8 cellular contexts compared by ENCODE assay signal in genomic region chr1:37486680-37487618, GRCh38. TPM values are rescaled to one million over a fixed set of nuclear protein-coding genes. Genes with fewer than 3 reads are reported as not detected.
DNase-seq lines count a peak whose midpoint lies in the region; ATAC-seq and TF ChIP-seq lines count a peak whose summit lies in the region.

No MANE protein-coding gene starts in this region.

- H3K4me2 ChIP-seq in PC-9, result 0 out of 2 replicates have a peak overlapping the region, but pooled peaks have one; percentile 1

- DNase-seq in COLO668 (lab: John Stamatoyannopoulos, UW; ENCODE audit: unreplicated experiment) (peak; percentile 80), HFFc6 (peak; percentile 59), PC-9 (peak; percentile 53 to 84), fibroblast of gingiva (ENCODE audit: low read depth) (peak; percentile 70), superior temporal gyrus (ENCODE audit: extremely low spot score) (peak; percentile 79), cerebellar nuclear complex (lab: John Stamatoyannopoulos, UW) (no peak)
- DNase-seq in activated T-helper 1 cell treated with anti-CD3 and anti-CD28 coated beads, Interleukin-12 subunit alpha, Interleukin-12 subunit beta, Interleukin-2, Interleukin-4 antibody, amounts not matched to agents 30 ng/mL and 10 ng/mL and 1 ng/mL, durations not matched to agents 14 hours and 24 hours and 36 hours (ENCODE audit: low spot score), result peak; percentile 63
- peak; percentile 82 for DNase-seq in natural killer cell treated with Interleukin-12 subunit alpha and Interleukin-12 subunit beta and Interleukin-15 and Interleukin-18, amount 100 ng/mL, for 72 hours (ENCODE audit: low spot score)

- H3K4me3 ChIP-seq in PC-9, result no peak overlapping the region

- H3F3A ChIP-seq in PC-9 (ENCODE audit: insufficient read depth, low read depth), result peaks cover 45% of the 10 kb centered on the region

- H3K27me3 ChIP-seq in PC-9 (ENCODE audit: insufficient read depth, low read depth), result no peaks in the 10 kb centered on the region

- H3K9me2 ChIP-seq in PC-9 (ENCODE audit: insufficient read depth), result no peaks in the 10 kb centered on the region

- ATAC-seq in natural killer cell treated with Interleukin-12 subunit alpha and Interleukin-12 subunit beta and Interleukin-15 and Interleukin-18, amount 100 ng/mL, for 72 hours, result peak; percentile 72 to 80

- 0 out of 2 replicates have a peak, but pooled peaks cover 7% of the 10 kb centered on the region for H3K36me3 ChIP-seq in PC-9 (ENCODE audit: low read depth)

- H3K27ac Mint-ChIP-seq in HFFc6, result peak overlapping the region; percentile 80
- H3K27ac Mint-ChIP-seq in activated T-helper 1 cell treated with anti-CD3 and anti-CD28 coated beads, Interleukin-12 subunit alpha, Interleukin-12 subunit beta, Interleukin-2, Interleukin-4 antibody, amounts not matched to agents 30 ng/mL and 10 ng/mL and 1 ng/mL, durations not matched to agents 14 hours and 24 hours and 36 hours, result peak overlapping the region; percentile 68
- peak overlapping the region; percentile 66 to 85 for H3K27ac Mint-ChIP-seq in natural killer cell treated with Interleukin-12 subunit alpha and Interleukin-12 subunit beta and Interleukin-15 and Interleukin-18, amount 100 ng/mL, for 72 hours

- BruUV-seq in PC-9 (replicated peaks; lab: Mats Ljungman, UMichigan), result no TSS peak

- peaks cover 6% of the 10 kb centered on the region; the same call in 1 of the 2 replicates for H3K79me2 ChIP-seq in PC-9 (ENCODE audit: low read depth)

- no peak overlapping the region for H3K27ac ChIP-seq in PC-9

- peaks cover 33% of the 10 kb centered on the region for H3K4me1 Mint-ChIP-seq in HFFc6 (ENCODE audit: low read depth)
- peaks cover 14% of the 10 kb centered on the region for H3K4me1 Mint-ChIP-seq in activated T-helper 1 cell treated with anti-CD3 and anti-CD28 coated beads, Interleukin-12 subunit alpha, Interleukin-12 subunit beta, Interleukin-2, Interleukin-4 antibody, amounts not matched to agents 30 ng/mL and 10 ng/mL and 1 ng/mL, durations not matched to agents 14 hours and 24 hours and 36 hours (ENCODE audit: low read depth)
- H3K4me1 Mint-ChIP-seq in natural killer cell treated with Interleukin-12 subunit alpha and Interleukin-12 subunit beta and Interleukin-15 and Interleukin-18, amount 100 ng/mL, for 72 hours (ENCODE audit: low read depth in 2 of 2), result peaks cover 23 to 27% of the 10 kb centered on the region in 2 donors

- peak; percentile 99 for TF ChIP-seq CTCF in HFFc6 (IDR thresholded peaks at IDR 0.05)
- TF ChIP-seq CTCF in PC-9 (conservative IDR thresholded peaks at IDR 0.05), result peak; percentile 100

- H3K4me3 Mint-ChIP-seq in HFFc6, result no peak overlapping the region
- no peak overlapping the region for H3K4me3 Mint-ChIP-seq in activated T-helper 1 cell treated with anti-CD3 and anti-CD28 coated beads, Interleukin-12 subunit alpha, Interleukin-12 subunit beta, Interleukin-2, Interleukin-4 antibody, amounts not matched to agents 30 ng/mL and 10 ng/mL and 1 ng/mL, durations not matched to agents 14 hours and 24 hours and 36 hours
- no peak overlapping the region for H3K4me3 Mint-ChIP-seq in natural killer cell treated with Interleukin-12 subunit alpha and Interleukin-12 subunit beta and Interleukin-15 and Interleukin-18, amount 100 ng/mL, for 72 hours

- no peak overlapping the region for H2AFZ ChIP-seq in PC-9

- H4K20me1 ChIP-seq in PC-9 (ENCODE audit: insufficient read depth), result no peaks in the 10 kb centered on the region

- POLR2A ChIA-PET in PC-9 (lab: Charles Lee; ENCODE audit: unreplicated experiment), result interaction anchor here (0.6 to 1.3 kb wide), 3 partner anchors 9 to 321 kb away, joined by 3 to 17 read pairs (median 13); partner anchors contain the start of genes C1orf122 and YRDC

- no peaks in the 10 kb centered on the region for H3K9me3 ChIP-seq in PC-9 (ENCODE audit: insufficient read depth, low read depth)

- H3K9me3 Mint-ChIP-seq in HFFc6, result no peaks in the 10 kb centered on the region
- no peaks in the 10 kb centered on the region for H3K9me3 Mint-ChIP-seq in activated T-helper 1 cell treated with anti-CD3 and anti-CD28 coated beads, Interleukin-12 subunit alpha, Interleukin-12 subunit beta, Interleukin-2, Interleukin-4 antibody, amounts not matched to agents 30 ng/mL and 10 ng/mL and 1 ng/mL, durations not matched to agents 14 hours and 24 hours and 36 hours
- no peaks in the 10 kb centered on the region for H3K9me3 Mint-ChIP-seq in natural killer cell treated with Interleukin-12 subunit alpha and Interleukin-12 subunit beta and Interleukin-15 and Interleukin-18, amount 100 ng/mL, for 72 hours

- intact Hi-C loops in PC-9 (cut with micrococcal nuclease; ENCODE audit: unreplicated experiment), result loop anchor here (1.0 kb wide), 2 partner anchors 11 to 32 kb away; no protein-coding TSS in a partner anchor
- intact Hi-C loops in activated T-helper 1 cell treated with anti-CD3 and anti-CD28 coated beads, Interleukin-12 subunit alpha, Interleukin-12 subunit beta, Interleukin-2, Interleukin-4 antibody, amounts not matched to agents 30 ng/mL and 10 ng/mL and 1 ng/mL, durations not matched to agents 14 hours and 24 hours and 36 hours (cut with micrococcal nuclease), result loop anchor here (1.0 to 2.0 kb wide), 3 partner anchors 9 to 32 kb away; partner anchors contain the start of gene MEAF6

- peaks cover 12% of the 10 kb centered on the region for H3K36me3 Mint-ChIP-seq in HFFc6 (ENCODE audit: low read depth)
- H3K36me3 Mint-ChIP-seq in activated T-helper 1 cell treated with anti-CD3 and anti-CD28 coated beads, Interleukin-12 subunit alpha, Interleukin-12 subunit beta, Interleukin-2, Interleukin-4 antibody, amounts not matched to agents 30 ng/mL and 10 ng/mL and 1 ng/mL, durations not matched to agents 14 hours and 24 hours and 36 hours (ENCODE audit: low read depth), result peaks cover 33% of the 10 kb centered on the region
- H3K36me3 Mint-ChIP-seq in natural killer cell treated with Interleukin-12 subunit alpha and Interleukin-12 subunit beta and Interleukin-15 and Interleukin-18, amount 100 ng/mL, for 72 hours, result peaks cover 6% of the 10 kb centered on the region

- H3K4me1 ChIP-seq in PC-9 (replicated peaks; ENCODE audit: insufficient read depth), result peaks cover 42% of the 10 kb centered on the region

- H3K27me3 Mint-ChIP-seq in HFFc6 (ENCODE audit: insufficient read depth), result peaks cover 8% of the 10 kb centered on the region
- H3K27me3 Mint-ChIP-seq in activated T-helper 1 cell treated with anti-CD3 and anti-CD28 coated beads, Interleukin-12 subunit alpha, Interleukin-12 subunit beta, Interleukin-2, Interleukin-4 antibody, amounts not matched to agents 30 ng/mL and 10 ng/mL and 1 ng/mL, durations not matched to agents 14 hours and 24 hours and 36 hours (ENCODE audit: insufficient read depth), result no peaks in the 10 kb centered on the region
- no peaks in the 10 kb centered on the region for H3K27me3 Mint-ChIP-seq in natural killer cell treated with Interleukin-12 subunit alpha and Interleukin-12 subunit beta and Interleukin-15 and Interleukin-18, amount 100 ng/mL, for 72 hours

- CTCF ChIA-PET in PC-9 (lab: Charles Lee), result interaction anchor here (0.6 to 1.7 kb wide), 11 partner anchors 8 to 203 kb away, joined by 3 to 21 read pairs (median 5); partner anchors contain the start of gene MEAF6

RNA-seq across cellular contexts. Expression of gene ZC3H12A, which starts 12.6 kb away (rescaled TPM):
- total RNA-seq in HFFc6 (2021; fragmentation: NEBNext Ultra II Directional; extraction: Animal tissue kit (Norgen Biotek cat#: 25700)), result 1 to 10 TPM; 5.6 to 7.0 (median 6.3) TPM
- 18.7 and 18.9 TPM in 2 replicates for total RNA-seq in PC-9 (2021)
- total RNA-seq in activated T-helper 1 cell treated with anti-CD3 and anti-CD28 coated beads, Interleukin-12 subunit alpha, Interleukin-12 subunit beta, Interleukin-2, Interleukin-4 antibody, amounts not matched to agents 30 ng/mL and 10 ng/mL and 1 ng/mL, durations not matched to agents 14 hours and 24 hours and 36 hours, result 40.4 and 44.0 TPM in 2 replicates
- total RNA-seq in natural killer cell treated with Interleukin-12 subunit alpha and Interleukin-12 subunit beta and Interleukin-15 and Interleukin-18, amount 100 ng/mL, for 72 hours, result 100 to 1,000 TPM; 109 to 198 TPM

RNA-seq across cellular contexts. Expression of gene MEAF6, which starts 27.6 kb away (rescaled TPM):
- total RNA-seq in HFFc6 (2021; fragmentation: NEBNext Ultra II Directional; extraction: Animal tissue kit (Norgen Biotek cat#: 25700)), result 10 to 100 TPM; 52.6 to 63.8 (median 56.9) TPM
- total RNA-seq in PC-9 (2021), result 72.3 and 88.7 TPM in 2 replicates
- 102 and 103 TPM in 2 replicates for total RNA-seq in activated T-helper 1 cell treated with anti-CD3 and anti-CD28 coated beads, Interleukin-12 subunit alpha, Interleukin-12 subunit beta, Interleukin-2, Interleukin-4 antibody, amounts not matched to agents 30 ng/mL and 10 ng/mL and 1 ng/mL, durations not matched to agents 14 hours and 24 hours and 36 hours
- total RNA-seq in natural killer cell treated with Interleukin-12 subunit alpha and Interleukin-12 subunit beta and Interleukin-15 and Interleukin-18, amount 100 ng/mL, for 72 hours, result 10 to 100 TPM; 49.2 to 53.2 TPM

Comparison
In these comparisons a context has a peak if more than half of its experiments do, and no peak if none do; other contexts are left out.
1. DNase-seq: peak in COLO668 (single experiment), HFFc6 (single experiment), PC-9 (2 of 2), activated T-helper 1 cell treated with anti-CD3 and anti-CD28 coated beads, Interleukin-12 subunit alpha, Interleukin-12 subunit beta, Interleukin-2, Interleukin-4 antibody, amounts not matched to agents 30 ng/mL and 10 ng/mL and 1 ng/mL, durations not matched to agents 14 hours and 24 hours and 36 hours (single experiment), fibroblast of gingiva (single experiment), natural killer cell treated with Interleukin-12 subunit alpha and Interleukin-12 subunit beta and Interleukin-15 and Interleukin-18, amount 100 ng/mL, for 72 hours (single experiment) and superior temporal gyrus (single experiment); none in cerebellar nuclear complex (0 of 2).
2. Peak in every context shown above with its lines, with median percentiles within 50 percentile points of each other: H3K27ac Mint-ChIP-seq.